9 cellular contexts compared by ENCODE assay signal in genomic region chr3:117278424-117279190, GRCh38.
DNase-seq lines count a peak whose midpoint lies in the region; ATAC-seq and TF ChIP-seq lines count a peak whose summit lies in the region.
"Had no signal": no experiment of that assay in that cellular context is flagged by ENCODE, and none has a peak within 500 bp of the region (broad histone marks: within the 10 kb centered on the region; RNA-seq: fewer than 3 reads in every experiment).

No MANE protein-coding gene starts in this region.

- H3K36me3 Mint-ChIP-seq in WTC11 = no peaks in the 10 kb centered on the region

- CTCF ChIA-PET in WTC11 (lab: Charles Lee) = interaction anchor here (0.7 to 1.6 kb wide), 5 partner anchors 13 to 508 kb away, joined by 3 to 4 read pairs (median 4); no protein-coding TSS in a partner anchor

- ATAC-seq in HG03064 (IDR thresholded peaks at IDR 0.05; ENCODE audit: low read depth, unreplicated experiment) (peak; percentile 98), WTC11 (no peak; the same call in 1 of the 2 replicates)

- no peak overlapping the region for H3K4me3 ChIP-seq in ascending aorta

- intact Hi-C loops in ascending aorta (cut with DNase I) = no loop called here

- H3K4me1 ChIP-seq in ascending aorta = no peaks in the 10 kb centered on the region

- no peak overlapping the region for H3K4me3 Mint-ChIP-seq in WTC11

- H3K9me3 Mint-ChIP-seq in WTC11 = no peaks in the 10 kb centered on the region

- H3K27me3 ChIP-seq in ascending aorta = no peaks in the 10 kb centered on the region

- DNase-seq in NCI-H1092 treated with DMSO at 0.1 percent for 48 hours (lab: John Stamatoyannopoulos, UW) (peak; percentile 78), NCI-H1092 (lab: John Stamatoyannopoulos, UW) (no peak), WTC11 (ENCODE audit: low spot score) (no peak), smooth muscle cell of the brain vasculature (ENCODE audit: low read depth, low spot score) (peak; percentile 1), T-helper 9 cell (no peak), ascending aorta (ENCODE audit: low spot score in 2 of 2) (no peak), NCI-H2081 (lab: John Stamatoyannopoulos, UW) (no peak)
- DNase-seq: NCI-H510A treated with DMSO at 0.1 percent for 48 hours had no signal

- H3K27ac Mint-ChIP-seq in WTC11 = peak overlapping the region; percentile 30; the same call in 1 of the 2 replicates

- no peaks in the 10 kb centered on the region for H3K27me3 Mint-ChIP-seq in WTC11 (ENCODE audit: low read depth)

- H3K9me3 ChIP-seq in ascending aorta = no peaks in the 10 kb centered on the region

- no peak overlapping the region for H3K27ac ChIP-seq in ascending aorta

- H3K4me1 Mint-ChIP-seq in WTC11 = peaks cover 12% of the 10 kb centered on the region

- TF ChIP-seq CTCF in WTC11 (IDR thresholded peaks at IDR 0.05) (no peak), ascending aorta (IDR thresholded peaks at IDR 0.05) (no peak)

- POLR2A ChIA-PET in WTC11 (lab: Charles Lee) = no interaction called here

- no peaks in the 10 kb centered on the region for H3K36me3 ChIP-seq in ascending aorta

TF ChIP-seq in WTC11, 78 proteins besides CTCF, POLR2A, EP300 and RAD21:
- TF ChIP-seq NFYB (CRISPR knock-in tag; conservative IDR thresholded peaks at IDR 0.05; ENCODE audit: low read depth) (no peak), SP1 (CRISPR knock-in tag; conservative IDR thresholded peaks at IDR 0.05) (no peak), PREB (CRISPR knock-in tag; IDR thresholded peaks at IDR 0.05; ENCODE audit: borderline replicate concordance) (no peak)

Comparison
In these comparisons a context has a peak if more than half of its experiments do, and no peak if none do; other contexts are left out.
1. DNase-seq: peak in NCI-H1092 treated with DMSO at 0.1 percent for 48 hours (single experiment) and smooth muscle cell of the brain vasculature (single experiment); none in NCI-H1092 (single experiment), WTC11 (single experiment), T-helper 9 cell (single experiment), ascending aorta (0 of 2) and NCI-H2081 (0 of 2).